Comparison of ENCODE assay signal across 8 cellular contexts in genomic region chr1:172719694-172720138, GRCh38.
A peak's percentile ranks its signal among the peaks of the same experiment; 100 is the strongest.
DNase-seq lines count a peak whose midpoint lies in the region; ATAC-seq and TF ChIP-seq lines count a peak whose summit lies in the region.

No MANE protein-coding gene starts in this region.

- peak; percentile 91 for TF ChIP-seq CTCF in C4-2B (conservative IDR thresholded peaks at IDR 0.05)
- TF ChIP-seq CTCF in GM12875 (IDR thresholded peaks at IDR 0.05; ENCODE audit: borderline replicate concordance, insufficient read depth, low read depth, low read length) = peak; percentile 62; the same call in 1 of the 2 replicates
- peak; percentile 75 for TF ChIP-seq CTCF in cardiac fibroblast (IDR thresholded peaks at IDR 0.05; ENCODE audit: low read depth, low read length)
- peak; percentile 71 for TF ChIP-seq CTCF in lower lobe of right lung (IDR thresholded peaks at IDR 0.05)

- intact Hi-C loops in lower lobe of right lung (cut with DNase I) = no loop called here

- no peaks in the 10 kb centered on the region for H3K9me3 ChIP-seq in lower lobe of right lung

- no peak overlapping the region for H3K27ac ChIP-seq in C4-2B
- no peak overlapping the region for H3K27ac ChIP-seq in lower lobe of right lung

- no peaks in the 10 kb centered on the region for H3K27me3 ChIP-seq in lower lobe of right lung (ENCODE audit: low read depth)

- ATAC-seq in lower lobe of right lung = peak; percentile 78
- no peak for ATAC-seq in GM21360 (IDR thresholded peaks at IDR 0.05; ENCODE audit: unreplicated experiment)

- H3K4me3 ChIP-seq in GM12875 (ENCODE audit: low read depth, low read length) = no peak overlapping the region
- H3K4me3 ChIP-seq in cardiac fibroblast (replicated peaks in 1 of 2; ENCODE audit: low read depth in 2 of 2, low read length in 2 of 2) = no peak overlapping the region
- H3K4me3 ChIP-seq in lower lobe of right lung = no peak overlapping the region

- peak; percentile 70 for DNase-seq in NCI-H460 (ENCODE audit: extremely low read depth, low read depth)
- peak; percentile 75 to 76 for DNase-seq in cardiac fibroblast (ENCODE audit: low read depth in 2 of 2)
- DNase-seq in lower lobe of right lung = no peak
- DNase-seq in NCI-H2029 treated with DMSO at 0.1 percent for 48 hours (lab: John Stamatoyannopoulos, UW) = no peak
- DNase-seq in OCI-M2 (lab: John Stamatoyannopoulos, UW; ENCODE audit: unreplicated experiment) = no peak

- H3K4me1 ChIP-seq in lower lobe of right lung = no peaks in the 10 kb centered on the region

- H3K36me3 ChIP-seq in lower lobe of right lung = no peaks in the 10 kb centered on the region

Comparison
In these comparisons a context has a peak if more than half of its experiments do, and no peak if none do; other contexts are left out.
1. DNase-seq: peak in NCI-H460 (single experiment) and cardiac fibroblast (2 of 2); none in lower lobe of right lung (single experiment), NCI-H2029 treated with DMSO at 0.1 percent for 48 hours (single experiment) and OCI-M2 (single experiment).
2. Peak in every context shown above with its lines, with median percentiles within 50 percentile points of each other: CTCF ChIP-seq.